ENCODE assay signal across 1 cellular context in the genomic region with DNA sequence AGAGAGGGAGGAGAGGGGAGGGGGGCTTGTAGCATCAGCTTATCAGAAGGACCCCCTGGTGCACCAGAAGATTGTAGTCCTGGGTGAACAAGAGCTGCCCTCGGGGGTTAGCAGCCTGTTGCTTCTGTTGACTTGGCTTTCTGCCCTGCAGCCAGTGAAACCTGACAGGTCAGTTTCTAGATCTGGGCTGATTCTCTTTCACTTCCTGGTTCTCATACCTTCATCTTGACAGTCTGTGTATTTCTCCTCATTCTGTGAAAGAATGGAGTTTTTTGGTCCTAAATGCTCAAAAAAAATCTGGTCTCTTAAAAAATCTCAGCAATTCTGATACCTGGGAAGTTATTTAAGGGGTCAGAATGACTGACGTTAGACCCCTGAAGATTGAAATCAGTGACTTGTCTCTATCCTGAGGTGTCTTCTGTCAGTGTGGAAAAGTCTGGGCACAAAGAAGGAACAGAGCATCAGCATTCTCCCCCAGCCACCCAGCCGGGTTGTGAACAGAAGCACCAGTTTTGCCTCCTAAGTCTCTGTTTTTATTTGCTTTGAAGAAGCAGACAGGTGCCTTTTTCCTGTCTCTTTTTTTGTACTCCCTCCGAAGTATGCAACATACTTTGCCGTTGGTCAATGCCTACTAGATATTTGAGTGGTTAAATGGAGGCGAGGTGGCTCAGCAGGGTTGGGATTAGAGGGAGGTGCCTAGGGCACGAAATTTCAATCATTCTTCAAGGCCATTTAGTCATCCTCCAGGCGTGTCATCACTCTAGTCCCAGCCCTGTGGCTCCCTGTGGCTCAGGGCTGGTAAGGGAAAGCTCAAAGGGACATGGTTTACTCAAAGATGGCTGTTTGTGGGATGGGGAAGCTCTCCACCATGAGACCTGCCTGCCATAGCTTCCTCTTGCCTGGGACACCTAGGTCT.
TF ChIP-seq lines count a peak whose summit lies in the region.

No MANE protein-coding gene starts in this region.

TF ChIP-seq in GM12878, 131 proteins besides CTCF, POLR2A, EP300 and RAD21 (continued from another document and continues in another):
- TF ChIP-seq, protein P1, sequence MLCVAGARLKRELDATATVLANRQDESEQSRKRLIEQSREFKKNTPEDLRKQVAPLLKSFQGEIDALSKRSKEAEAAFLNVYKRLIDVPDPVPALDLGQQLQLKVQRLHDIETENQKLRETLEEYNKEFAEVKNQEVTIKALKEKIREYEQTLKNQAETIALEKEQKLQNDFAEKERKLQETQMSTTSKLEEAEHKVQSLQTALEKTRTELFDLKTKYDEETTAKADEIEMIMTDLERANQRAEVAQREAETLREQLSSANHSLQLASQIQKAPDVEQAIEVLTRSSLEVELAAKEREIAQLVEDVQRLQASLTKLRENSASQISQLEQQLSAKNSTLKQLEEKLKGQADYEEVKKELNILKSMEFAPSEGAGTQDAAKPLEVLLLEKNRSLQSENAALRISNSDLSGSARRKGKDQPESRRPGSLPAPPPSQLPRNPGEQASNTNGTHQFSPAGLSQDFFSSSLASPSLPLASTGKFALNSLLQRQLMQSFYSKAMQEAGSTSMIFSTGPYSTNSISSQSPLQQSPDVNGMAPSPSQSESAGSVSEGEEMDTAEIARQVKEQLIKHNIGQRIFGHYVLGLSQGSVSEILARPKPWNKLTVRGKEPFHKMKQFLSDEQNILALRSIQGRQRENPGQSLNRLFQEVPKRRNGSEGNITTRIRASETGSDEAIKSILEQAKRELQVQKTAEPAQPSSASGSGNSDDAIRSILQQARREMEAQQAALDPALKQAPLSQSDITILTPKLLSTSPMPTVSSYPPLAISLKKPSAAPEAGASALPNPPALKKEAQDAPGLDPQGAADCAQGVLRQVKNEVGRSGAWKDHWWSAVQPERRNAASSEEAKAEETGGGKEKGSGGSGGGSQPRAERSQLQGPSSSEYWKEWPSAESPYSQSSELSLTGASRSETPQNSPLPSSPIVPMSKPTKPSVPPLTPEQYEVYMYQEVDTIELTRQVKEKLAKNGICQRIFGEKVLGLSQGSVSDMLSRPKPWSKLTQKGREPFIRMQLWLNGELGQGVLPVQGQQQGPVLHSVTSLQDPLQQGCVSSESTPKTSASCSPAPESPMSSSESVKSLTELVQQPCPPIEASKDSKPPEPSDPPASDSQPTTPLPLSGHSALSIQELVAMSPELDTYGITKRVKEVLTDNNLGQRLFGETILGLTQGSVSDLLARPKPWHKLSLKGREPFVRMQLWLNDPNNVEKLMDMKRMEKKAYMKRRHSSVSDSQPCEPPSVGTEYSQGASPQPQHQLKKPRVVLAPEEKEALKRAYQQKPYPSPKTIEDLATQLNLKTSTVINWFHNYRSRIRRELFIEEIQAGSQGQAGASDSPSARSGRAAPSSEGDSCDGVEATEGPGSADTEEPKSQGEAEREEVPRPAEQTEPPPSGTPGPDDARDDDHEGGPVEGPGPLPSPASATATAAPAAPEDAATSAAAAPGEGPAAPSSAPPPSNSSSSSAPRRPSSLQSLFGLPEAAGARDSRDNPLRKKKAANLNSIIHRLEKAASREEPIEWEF (IDR thresholded peaks at IDR 0.05; ENCODE audit: insufficient replicate concordance, low read depth, low read length): peak; percentile 73
- TF ChIP-seq YBX1 (IDR thresholded peaks at IDR 0.05) (no peak), POU2F2 (IDR thresholded peaks at IDR 0.05; ENCODE audit: borderline replicate concordance, low read depth, low read length) (0 out of 3 replicates have a peak, but pooled peaks have one; percentile 8), MTA3 (IDR thresholded peaks at IDR 0.05; ENCODE audit: borderline replicate concordance, low read length) (peak; percentile 73; the same call in 1 of the 2 replicates), CBX5 (IDR thresholded peaks at IDR 0.05; ENCODE audit: low read depth) (peak; percentile 54; the same call in 1 of the 2 replicates), SUPT20H (IDR thresholded peaks at IDR 0.05; ENCODE audit: borderline replicate concordance, control insufficient read depth, low read depth, low read length) (no peak), POLR2AphosphoS2 (IDR thresholded peaks at IDR 0.05; ENCODE audit: low read depth, low read length) (peak; percentile 65; the same call in 1 of the 2 replicates), ZNF24 (IDR thresholded peaks at IDR 0.05) (no peak), PAX5 (IDR thresholded peaks at IDR 0.05; ENCODE audit: borderline replicate concordance, low read depth, low read length) (peak; percentile 42; the same call in 1 of the 2 replicates), SMARCA5 (IDR thresholded peaks at IDR 0.05) (peak; percentile 71; the same call in 1 of the 2 replicates), BACH1 (IDR thresholded peaks at IDR 0.05; ENCODE audit: borderline replicate concordance) (0 out of 2 replicates have a peak, but pooled peaks have one; percentile 45), BHLHE40 (IDR thresholded peaks at IDR 0.05; ENCODE audit: borderline replicate concordance in 1 of 2, low read depth in 2 of 2, low read length in 1 of 2) (peak in 1 of 2 experiments; percentile 51; a peak in 2 of 4 replicates), NFIC (IDR thresholded peaks at IDR 0.05; ENCODE audit: low read depth, low read length) (peak; percentile 57; the same call in 1 of the 2 replicates), BCL11A (IDR thresholded peaks at IDR 0.05; ENCODE audit: low read depth, low read length) (0 out of 2 replicates have a peak, but pooled peaks have one; percentile 9), MYC (IDR thresholded peaks at IDR 0.05; ENCODE audit: insufficient read depth, insufficient read length, insufficient replicate concordance, low read length, severe bottlenecking) (no peak), LARP7 (IDR thresholded peaks at IDR 0.05) (no peak), CEBPB (IDR thresholded peaks at IDR 0.05; ENCODE audit: borderline replicate concordance in 1 of 2, low read depth in 2 of 2, low read length in 2 of 2) (no peak), IKZF2 (IDR thresholded peaks at IDR 0.05) (peak; percentile 23 to 26; a peak in 3 of 4 replicates), GATAD2B (conservative IDR thresholded peaks at IDR 0.05; ENCODE audit: low read depth) (peak; percentile 72), HDAC6 (IDR thresholded peaks at IDR 0.05; ENCODE audit: unreplicated experiment) (no peak), BMI1 (IDR thresholded peaks at IDR 0.05; ENCODE audit: borderline replicate concordance) (no peak), YY1 (IDR thresholded peaks at IDR 0.05; ENCODE audit: low read depth, low read length) (0 out of 2 replicates have a peak, but pooled peaks have one; percentile 26), CREM (IDR thresholded peaks at IDR 0.05; ENCODE audit: low read depth) (no peak), DPF2 (IDR thresholded peaks at IDR 0.05) (peak; percentile 58), ESRRA (IDR thresholded peaks at IDR 0.05; ENCODE audit: low read length) (no peak), TBL1XR1 (IDR thresholded peaks at IDR 0.05; ENCODE audit: low read depth, low read length) (peak; percentile 79), RUNX3 (IDR thresholded peaks at IDR 0.05; ENCODE audit: low read length) (peak; percentile 46; the same call in 1 of the 2 replicates), CBFB (IDR thresholded peaks at IDR 0.05; ENCODE audit: low read depth) (0 out of 2 replicates have a peak, but pooled peaks have one; percentile 9), HDAC2 (IDR thresholded peaks at IDR 0.05) (no peak)
- TF ChIP-seq, protein P2, sequence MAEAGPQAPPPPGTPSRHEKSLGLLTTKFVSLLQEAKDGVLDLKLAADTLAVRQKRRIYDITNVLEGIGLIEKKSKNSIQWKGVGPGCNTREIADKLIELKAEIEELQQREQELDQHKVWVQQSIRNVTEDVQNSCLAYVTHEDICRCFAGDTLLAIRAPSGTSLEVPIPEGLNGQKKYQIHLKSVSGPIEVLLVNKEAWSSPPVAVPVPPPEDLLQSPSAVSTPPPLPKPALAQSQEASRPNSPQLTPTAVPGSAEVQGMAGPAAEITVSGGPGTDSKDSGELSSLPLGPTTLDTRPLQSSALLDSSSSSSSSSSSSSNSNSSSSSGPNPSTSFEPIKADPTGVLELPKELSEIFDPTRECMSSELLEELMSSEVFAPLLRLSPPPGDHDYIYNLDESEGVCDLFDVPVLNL (IDR thresholded peaks at IDR 0.05; ENCODE audit: low read depth, low read length): no peak
- TF ChIP-seq, protein P3, sequence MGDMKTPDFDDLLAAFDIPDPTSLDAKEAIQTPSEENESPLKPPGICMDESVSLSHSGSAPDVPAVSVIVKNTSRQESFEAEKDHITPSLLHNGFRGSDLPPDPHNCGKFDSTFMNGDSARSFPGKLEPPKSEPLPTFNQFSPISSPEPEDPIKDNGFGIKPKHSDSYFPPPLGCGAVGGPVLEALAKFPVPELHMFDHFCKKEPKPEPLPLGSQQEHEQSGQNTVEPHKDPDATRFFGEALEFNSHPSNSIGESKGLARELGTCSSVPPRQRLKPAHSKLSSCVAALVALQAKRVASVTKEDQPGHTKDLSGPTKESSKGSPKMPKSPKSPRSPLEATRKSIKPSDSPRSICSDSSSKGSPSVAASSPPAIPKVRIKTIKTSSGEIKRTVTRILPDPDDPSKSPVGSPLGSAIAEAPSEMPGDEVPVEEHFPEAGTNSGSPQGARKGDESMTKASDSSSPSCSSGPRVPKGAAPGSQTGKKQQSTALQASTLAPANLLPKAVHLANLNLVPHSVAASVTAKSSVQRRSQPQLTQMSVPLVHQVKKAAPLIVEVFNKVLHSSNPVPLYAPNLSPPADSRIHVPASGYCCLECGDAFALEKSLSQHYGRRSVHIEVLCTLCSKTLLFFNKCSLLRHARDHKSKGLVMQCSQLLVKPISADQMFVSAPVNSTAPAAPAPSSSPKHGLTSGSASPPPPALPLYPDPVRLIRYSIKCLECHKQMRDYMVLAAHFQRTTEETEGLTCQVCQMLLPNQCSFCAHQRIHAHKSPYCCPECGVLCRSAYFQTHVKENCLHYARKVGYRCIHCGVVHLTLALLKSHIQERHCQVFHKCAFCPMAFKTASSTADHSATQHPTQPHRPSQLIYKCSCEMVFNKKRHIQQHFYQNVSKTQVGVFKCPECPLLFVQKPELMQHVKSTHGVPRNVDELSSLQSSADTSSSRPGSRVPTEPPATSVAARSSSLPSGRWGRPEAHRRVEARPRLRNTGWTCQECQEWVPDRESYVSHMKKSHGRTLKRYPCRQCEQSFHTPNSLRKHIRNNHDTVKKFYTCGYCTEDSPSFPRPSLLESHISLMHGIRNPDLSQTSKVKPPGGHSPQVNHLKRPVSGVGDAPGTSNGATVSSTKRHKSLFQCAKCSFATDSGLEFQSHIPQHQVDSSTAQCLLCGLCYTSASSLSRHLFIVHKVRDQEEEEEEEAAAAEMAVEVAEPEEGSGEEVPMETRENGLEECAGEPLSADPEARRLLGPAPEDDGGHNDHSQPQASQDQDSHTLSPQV (IDR thresholded peaks at IDR 0.05): no peak
- TF ChIP-seq, protein P4, sequence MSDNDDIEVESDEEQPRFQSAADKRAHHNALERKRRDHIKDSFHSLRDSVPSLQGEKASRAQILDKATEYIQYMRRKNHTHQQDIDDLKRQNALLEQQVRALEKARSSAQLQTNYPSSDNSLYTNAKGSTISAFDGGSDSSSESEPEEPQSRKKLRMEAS (IDR thresholded peaks at IDR 0.05; ENCODE audit: low read depth, low read length): 0 out of 2 replicates have a peak, but pooled peaks have one; percentile 45
- TF ChIP-seq, protein P5, sequence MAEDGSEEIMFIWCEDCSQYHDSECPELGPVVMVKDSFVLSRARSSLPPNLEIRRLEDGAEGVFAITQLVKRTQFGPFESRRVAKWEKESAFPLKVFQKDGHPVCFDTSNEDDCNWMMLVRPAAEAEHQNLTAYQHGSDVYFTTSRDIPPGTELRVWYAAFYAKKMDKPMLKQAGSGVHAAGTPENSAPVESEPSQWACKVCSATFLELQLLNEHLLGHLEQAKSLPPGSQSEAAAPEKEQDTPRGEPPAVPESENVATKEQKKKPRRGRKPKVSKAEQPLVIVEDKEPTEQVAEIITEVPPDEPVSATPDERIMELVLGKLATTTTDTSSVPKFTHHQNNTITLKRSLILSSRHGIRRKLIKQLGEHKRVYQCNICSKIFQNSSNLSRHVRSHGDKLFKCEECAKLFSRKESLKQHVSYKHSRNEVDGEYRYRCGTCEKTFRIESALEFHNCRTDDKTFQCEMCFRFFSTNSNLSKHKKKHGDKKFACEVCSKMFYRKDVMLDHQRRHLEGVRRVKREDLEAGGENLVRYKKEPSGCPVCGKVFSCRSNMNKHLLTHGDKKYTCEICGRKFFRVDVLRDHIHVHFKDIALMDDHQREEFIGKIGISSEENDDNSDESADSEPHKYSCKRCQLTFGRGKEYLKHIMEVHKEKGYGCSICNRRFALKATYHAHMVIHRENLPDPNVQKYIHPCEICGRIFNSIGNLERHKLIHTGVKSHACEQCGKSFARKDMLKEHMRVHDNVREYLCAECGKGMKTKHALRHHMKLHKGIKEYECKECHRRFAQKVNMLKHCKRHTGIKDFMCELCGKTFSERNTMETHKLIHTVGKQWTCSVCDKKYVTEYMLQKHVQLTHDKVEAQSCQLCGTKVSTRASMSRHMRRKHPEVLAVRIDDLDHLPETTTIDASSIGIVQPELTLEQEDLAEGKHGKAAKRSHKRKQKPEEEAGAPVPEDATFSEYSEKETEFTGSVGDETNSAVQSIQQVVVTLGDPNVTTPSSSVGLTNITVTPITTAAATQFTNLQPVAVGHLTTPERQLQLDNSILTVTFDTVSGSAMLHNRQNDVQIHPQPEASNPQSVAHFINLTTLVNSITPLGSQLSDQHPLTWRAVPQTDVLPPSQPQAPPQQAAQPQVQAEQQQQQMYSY (CRISPR knock-in tag; IDR thresholded peaks at IDR 0.05): no peak
- TF ChIP-seq, protein P6, sequence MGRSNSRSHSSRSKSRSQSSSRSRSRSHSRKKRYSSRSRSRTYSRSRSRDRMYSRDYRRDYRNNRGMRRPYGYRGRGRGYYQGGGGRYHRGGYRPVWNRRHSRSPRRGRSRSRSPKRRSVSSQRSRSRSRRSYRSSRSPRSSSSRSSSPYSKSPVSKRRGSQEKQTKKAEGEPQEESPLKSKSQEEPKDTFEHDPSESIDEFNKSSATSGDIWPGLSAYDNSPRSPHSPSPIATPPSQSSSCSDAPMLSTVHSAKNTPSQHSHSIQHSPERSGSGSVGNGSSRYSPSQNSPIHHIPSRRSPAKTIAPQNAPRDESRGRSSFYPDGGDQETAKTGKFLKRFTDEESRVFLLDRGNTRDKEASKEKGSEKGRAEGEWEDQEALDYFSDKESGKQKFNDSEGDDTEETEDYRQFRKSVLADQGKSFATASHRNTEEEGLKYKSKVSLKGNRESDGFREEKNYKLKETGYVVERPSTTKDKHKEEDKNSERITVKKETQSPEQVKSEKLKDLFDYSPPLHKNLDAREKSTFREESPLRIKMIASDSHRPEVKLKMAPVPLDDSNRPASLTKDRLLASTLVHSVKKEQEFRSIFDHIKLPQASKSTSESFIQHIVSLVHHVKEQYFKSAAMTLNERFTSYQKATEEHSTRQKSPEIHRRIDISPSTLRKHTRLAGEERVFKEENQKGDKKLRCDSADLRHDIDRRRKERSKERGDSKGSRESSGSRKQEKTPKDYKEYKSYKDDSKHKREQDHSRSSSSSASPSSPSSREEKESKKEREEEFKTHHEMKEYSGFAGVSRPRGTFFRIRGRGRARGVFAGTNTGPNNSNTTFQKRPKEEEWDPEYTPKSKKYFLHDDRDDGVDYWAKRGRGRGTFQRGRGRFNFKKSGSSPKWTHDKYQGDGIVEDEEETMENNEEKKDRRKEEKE (IDR thresholded peaks at IDR 0.05): no peak
